Comparison of ENCODE assay signal across 14 cellular contexts in genomic region chr11:1351278-1351937, GRCh38. TPM values are rescaled to one million over a fixed set of nuclear protein-coding genes. Genes with fewer than 3 reads are reported as not detected.
DNase-seq lines count a peak whose midpoint lies in the region; ATAC-seq and TF ChIP-seq lines count a peak whose summit lies in the region.
"Had no signal": no experiment of that assay in that cellular context is flagged by ENCODE, and none has a peak within 500 bp of the region (broad histone marks: within the 10 kb centered on the region; RNA-seq: fewer than 3 reads in every experiment).

No MANE protein-coding gene starts in this region.

- POLR2A ChIA-PET in PC-3 (lab: Charles Lee; ENCODE audit: unreplicated experiment) = no interaction called here

- H3K27ac ChIP-seq in PC-3 (ENCODE audit: low read length) = no peak overlapping the region
- H3K27ac ChIP-seq: BLaER1 treated with 17β-estradiol and CSF1 and Interleukin-3, amounts not matched to agents 10 nM and 100 nM; gastrocnemius medialis had no signal

- CTCF ChIA-PET in PC-3 (lab: Charles Lee) = no interaction called here

- no peaks in the 10 kb centered on the region for H3F3A ChIP-seq in PC-3 (ENCODE audit: low read length, unreplicated experiment)

- no peaks in the 10 kb centered on the region for H4K20me1 ChIP-seq in PC-3 (ENCODE audit: low read length)
- H4K20me1 ChIP-seq: BLaER1 treated with 17β-estradiol and CSF1 and Interleukin-3, amounts not matched to agents 10 nM and 100 nM had no signal

- intact Hi-C loops in PC-3 (cut with micrococcal nuclease) = no loop called here

- peaks cover 11% of the 10 kb centered on the region; the same call in 1 of the 2 replicates for H3K27me3 ChIP-seq in PC-3 (ENCODE audit: low read length)
- H3K27me3 ChIP-seq: BLaER1 treated with 17β-estradiol and CSF1 and Interleukin-3, amounts not matched to agents 10 nM and 100 nM had no signal

- no peak overlapping the region for H3K4me2 ChIP-seq in PC-3 (ENCODE audit: low read length)

- DNase-seq in A172 (ENCODE audit: low spot score) = peak; percentile 43
- peak; percentile 49 for DNase-seq in G401 (ENCODE audit: low spot score)
- peak; percentile 6 for DNase-seq in PC-3
- DNase-seq in epithelial cell of proximal tubule (ENCODE audit: low read depth) = peak; percentile 22
- no peak for DNase-seq in NCI-H1694 treated with DMSO at 0.1 percent for 48 hours (lab: John Stamatoyannopoulos, UW)
- DNase-seq in activated effector memory CD4-positive, alpha-beta T cell treated with Interleukin-2 at 50 U/mL for 16 hours = no peak
- DNase-seq in AML-193 (lab: John Stamatoyannopoulos, UW) = no peak
- DNase-seq: amygdala, HCEC 1CT, nucleus accumbens had no signal

- no peaks in the 10 kb centered on the region for H3K9me3 ChIP-seq in PC-3 (ENCODE audit: low read length)
- H3K9me3 ChIP-seq: BLaER1 treated with 17β-estradiol and CSF1 and Interleukin-3, amounts not matched to agents 10 nM and 100 nM; gastrocnemius medialis had no signal

- H3K36me3 ChIP-seq in PC-3 (ENCODE audit: low read depth, low read length) = no peaks in the 10 kb centered on the region
- H3K36me3 ChIP-seq: BLaER1 treated with 17β-estradiol and CSF1 and Interleukin-3, amounts not matched to agents 10 nM and 100 nM; gastrocnemius medialis had no signal

- H2AFZ ChIP-seq in PC-3 (ENCODE audit: low read length) = no peak overlapping the region

- in situ Hi-C loops in G401 (cut with HindIII; ENCODE audit: low sequenced_read_pairs) = no loop called here

- no peak overlapping the region for H3K9ac ChIP-seq in PC-3 (ENCODE audit: low read length)
- H3K9ac ChIP-seq: BLaER1 treated with 17β-estradiol and CSF1 and Interleukin-3, amounts not matched to agents 10 nM and 100 nM had no signal

- H3K4me3 ChIP-seq in PC-3 (ENCODE audit: low read length) = no peak overlapping the region
- H3K4me3 ChIP-seq in epithelial cell of proximal tubule (ENCODE audit: low read depth, low read length) = no peak overlapping the region
- H3K4me3 ChIP-seq: BLaER1 treated with 17β-estradiol and CSF1 and Interleukin-3, amounts not matched to agents 10 nM and 100 nM; gastrocnemius medialis had no signal

- no peak for ATAC-seq in PC-3
- ATAC-seq in GM18502 (IDR thresholded peaks at IDR 0.05; ENCODE audit: poor library complexity, unreplicated experiment) = no peak
- ATAC-seq: gastrocnemius medialis, left lobe of liver had no signal

- no TSS peak for BruUV-seq in PC-3 (replicated peaks; lab: Mats Ljungman, UMichigan)

- H3K4me1 ChIP-seq in PC-3 (ENCODE audit: insufficient read depth, low read length) = no peaks in the 10 kb centered on the region
- H3K4me1 ChIP-seq: gastrocnemius medialis had no signal

- TF ChIP-seq CTCF in PC-3 (conservative IDR thresholded peaks at IDR 0.05; ENCODE audit: low read depth, low read length) (no peak), epithelial cell of proximal tubule (conservative IDR thresholded peaks at IDR 0.05; ENCODE audit: low read depth, low read length) (no peak)

- H3K79me2 ChIP-seq in PC-3 (ENCODE audit: low read length) = no peaks in the 10 kb centered on the region

- no peaks in the 10 kb centered on the region for H3K9me2 ChIP-seq in PC-3 (replicated peaks; ENCODE audit: low read length)

RNA-seq across cellular contexts. Expression of gene BRSK2, which starts 38.3 kb away (rescaled TPM):
- total RNA-seq in A172 (2014; rRNA removed; shearing (Covaris generic)) = 8.6 and 13.0 TPM in 2 replicates
- total RNA-seq in G401 (2014; rRNA removed; shearing (Covaris generic)) = 5.2 and 9.2 TPM in 2 replicates
- total RNA-seq in PC-3 (2014; rRNA removed) = 1.2 and 2.8 TPM in 2 replicates
- 0.06 and 0.22 TPM in 2 replicates for total RNA-seq in epithelial cell of proximal tubule

RNA-seq across cellular contexts. Expression of gene TOLLIP, which starts 42.0 kb away (rescaled TPM):
- total RNA-seq in A172 (2014; rRNA removed; shearing (Covaris generic)) = 24.4 and 26.6 TPM in 2 replicates
- 30.0 and 36.4 TPM in 2 replicates for total RNA-seq in G401 (2014; rRNA removed; shearing (Covaris generic))
- total RNA-seq in PC-3 (2014; rRNA removed) (36.1 and 43.2 TPM in 2 replicates), epithelial cell of proximal tubule (22.0 and 28.5 TPM in 2 replicates)

Comparison
In these comparisons a context has a peak if more than half of its experiments do, and no peak if none do; other contexts are left out.
1. DNase-seq: peak in A172 (single experiment), G401 (single experiment), PC-3 (single experiment) and epithelial cell of proximal tubule (single experiment); none in NCI-H1694 treated with DMSO at 0.1 percent for 48 hours (single experiment), activated effector memory CD4-positive, alpha-beta T cell treated with Interleukin-2 at 50 U/mL for 16 hours (single experiment) and AML-193 (0 of 2).